Comparison of ENCODE assay signal across 23 cellular contexts in genomic region chr19:288911-289310, GRCh38. TPM values are rescaled to one million over a fixed set of nuclear protein-coding genes. Genes with fewer than 3 reads are reported as not detected.
DNase-seq lines count a peak whose midpoint lies in the region; ATAC-seq and TF ChIP-seq lines count a peak whose summit lies in the region.
"Had no signal": no experiment of that assay in that cellular context is flagged by ENCODE, and none has a peak within 500 bp of the region (broad histone marks: within the 10 kb centered on the region; RNA-seq: fewer than 3 reads in every experiment).

No MANE protein-coding gene starts in this region.

- CTCF ChIA-PET in WTC11 (lab: Charles Lee), result interaction anchor here (1.2 kb wide), 1 partner anchor 222 kb away, joined by 4 read pairs; no protein-coding TSS in a partner anchor

- H3K4me3 Mint-ChIP-seq in WTC11, result peak overlapping the region; percentile 81
- H3K4me3 Mint-ChIP-seq: activated naive CD8-positive, alpha-beta T cell treated with anti-CD3 and anti-CD28 coated beads, Interleukin-2, amount 50 U/mL, for 24 hours; activated T-helper 17 cell treated with anti-CD3 and anti-CD28 coated beads, Interleukin-2, amount 50 U/mL, for 72 hours; brain had no signal

- H3K27ac ChIP-seq in HUES48 (ENCODE audit: low read depth, low read length) (peak overlapping the region; percentile 99), lower lobe of right lung (no peak overlapping the region), vagina (no peak overlapping the region)
- H3K27ac ChIP-seq: hepatocyte, HL-60 had no signal

- no peaks in the 10 kb centered on the region for H3K9me3 ChIP-seq in HUES48 (ENCODE audit: control insufficient read depth, insufficient read depth, low read length)
- no peaks in the 10 kb centered on the region for H3K9me3 ChIP-seq in lower lobe of right lung
- H3K9me3 ChIP-seq in vagina, result no peaks in the 10 kb centered on the region
- H3K9me3 ChIP-seq: prostate gland had no signal

- TF ChIP-seq POLR2A in vagina (IDR thresholded peaks at IDR 0.05), result no peak

- peaks cover 27% of the 10 kb centered on the region for H3K4me1 Mint-ChIP-seq in WTC11
- H3K4me1 Mint-ChIP-seq: activated T-helper 17 cell treated with anti-CD3 and anti-CD28 coated beads, Interleukin-2, amount 50 U/mL, for 72 hours had no signal

- peaks cover 18% of the 10 kb centered on the region for H3K36me3 Mint-ChIP-seq in WTC11
- H3K36me3 Mint-ChIP-seq: brain, IgD-negative memory B cell had no signal

- H3K4me3 ChIP-seq in HUES48 (ENCODE audit: low read depth, low read length) (no peak overlapping the region), lower lobe of right lung (no peak overlapping the region), vagina (no peak overlapping the region)
- H3K4me3 ChIP-seq: hepatocyte, prostate gland had no signal

- H3K36me3 ChIP-seq in HUES48 (ENCODE audit: control insufficient read depth, insufficient read depth, low read length) (peaks cover 21% of the 10 kb centered on the region), lower lobe of right lung (no peaks in the 10 kb centered on the region), vagina (no peaks in the 10 kb centered on the region)
- H3K36me3 ChIP-seq: prostate gland had no signal

- DNase-seq in WTC11 (ENCODE audit: low spot score) (no peak), lower lobe of right lung (peak; percentile 24), superior temporal gyrus (ENCODE audit: extremely low spot score) (peak; percentile 4), OCI-M2 (lab: John Stamatoyannopoulos, UW; ENCODE audit: unreplicated experiment) (no peak), NCI-H524 (lab: John Stamatoyannopoulos, UW) (no peak), vagina (ENCODE audit: extremely low spot score in 2 of 2) (no peak)
- no peak for DNase-seq in central memory CD4-positive, alpha-beta T cell
- DNase-seq: activated CD4-positive, alpha-beta T cell treated with anti-CD3 and anti-CD28 coated beads for 4 hours; activated naive CD8-positive, alpha-beta T cell treated with anti-CD3 and anti-CD28 coated beads, Interleukin-2, amount 50 U/mL, for 24 hours; cortex of kidney; EL; kidney; naive thymus-derived CD8-positive, alpha-beta T cell; NK-92 treated with Interleukin-12 subunit alpha and Interleukin-12 subunit beta, amount 100 ng/mL, for 24 hours; stimulated activated naive CD8-positive, alpha-beta T cell treated with anti-CD3 and anti-CD28 coated beads, Interleukin-15, Interleukin-2, amounts not matched to agents 100 U/mL and 50 U/mL, for 24 hours; SW 1271 had no signal

- H3K9ac ChIP-seq in HUES48 (ENCODE audit: low read depth, low read length), result no peak overlapping the region

- H3K27me3 Mint-ChIP-seq in WTC11 (ENCODE audit: low read depth), result peaks cover 6% of the 10 kb centered on the region; the same call in 1 of the 2 replicates

- no peak for TF ChIP-seq CTCF in WTC11 (IDR thresholded peaks at IDR 0.05)
- TF ChIP-seq CTCF in lower lobe of right lung (IDR thresholded peaks at IDR 0.05), result no peak
- no peak for TF ChIP-seq CTCF in vagina (IDR thresholded peaks at IDR 0.05)

- intact Hi-C loops in lower lobe of right lung (cut with DNase I), result no loop called here
- intact Hi-C loops in vagina (cut with DNase I), result no loop called here

- POLR2A ChIA-PET in WTC11 (lab: Charles Lee), result no interaction called here

- peak overlapping the region; percentile 100 for H3K27ac Mint-ChIP-seq in WTC11
- H3K27ac Mint-ChIP-seq: activated naive CD8-positive, alpha-beta T cell treated with anti-CD3 and anti-CD28 coated beads, Interleukin-2, amount 50 U/mL, for 24 hours; brain; IgD-negative memory B cell had no signal

- H3K4me1 ChIP-seq in HUES48 (ENCODE audit: control insufficient read depth, insufficient read depth, low read length), result peaks cover 25% of the 10 kb centered on the region
- H3K4me1 ChIP-seq in lower lobe of right lung, result peaks cover 5% of the 10 kb centered on the region
- peaks cover 32% of the 10 kb centered on the region for H3K4me1 ChIP-seq in vagina
- H3K4me1 ChIP-seq: prostate gland had no signal

- H3K9me3 Mint-ChIP-seq in WTC11, result no peaks in the 10 kb centered on the region
- H3K9me3 Mint-ChIP-seq: activated naive CD8-positive, alpha-beta T cell treated with anti-CD3 and anti-CD28 coated beads, Interleukin-2, amount 50 U/mL, for 24 hours; activated T-helper 17 cell treated with anti-CD3 and anti-CD28 coated beads, Interleukin-2, amount 50 U/mL, for 72 hours; IgD-negative memory B cell; naive thymus-derived CD8-positive, alpha-beta T cell had no signal

- ATAC-seq in WTC11 (no peak), lower lobe of right lung (no peak)
- ATAC-seq: activated naive CD8-positive, alpha-beta T cell treated with anti-CD3 and anti-CD28 coated beads, Interleukin-2, amount 50 U/mL, for 24 hours; activated T-helper 17 cell treated with anti-CD3 and anti-CD28 coated beads, Interleukin-2, amount 50 U/mL, for 72 hours; naive thymus-derived CD8-positive, alpha-beta T cell; stimulated activated naive CD8-positive, alpha-beta T cell treated with anti-CD3 and anti-CD28 coated beads, Interleukin-15, Interleukin-2, amounts not matched to agents 100 U/mL and 50 U/mL, for 24 hours had no signal

- peaks cover 7% of the 10 kb centered on the region for H3K27me3 ChIP-seq in HUES48 (ENCODE audit: control insufficient read depth, insufficient read depth, low read length)
- peaks cover 35% of the 10 kb centered on the region for H3K27me3 ChIP-seq in lower lobe of right lung (ENCODE audit: low read depth)
- no peaks in the 10 kb centered on the region for H3K27me3 ChIP-seq in vagina

TF ChIP-seq in WTC11, 78 proteins besides CTCF, POLR2A, EP300 and RAD21 (continues in another document):
- TF ChIP-seq, protein P1, sequence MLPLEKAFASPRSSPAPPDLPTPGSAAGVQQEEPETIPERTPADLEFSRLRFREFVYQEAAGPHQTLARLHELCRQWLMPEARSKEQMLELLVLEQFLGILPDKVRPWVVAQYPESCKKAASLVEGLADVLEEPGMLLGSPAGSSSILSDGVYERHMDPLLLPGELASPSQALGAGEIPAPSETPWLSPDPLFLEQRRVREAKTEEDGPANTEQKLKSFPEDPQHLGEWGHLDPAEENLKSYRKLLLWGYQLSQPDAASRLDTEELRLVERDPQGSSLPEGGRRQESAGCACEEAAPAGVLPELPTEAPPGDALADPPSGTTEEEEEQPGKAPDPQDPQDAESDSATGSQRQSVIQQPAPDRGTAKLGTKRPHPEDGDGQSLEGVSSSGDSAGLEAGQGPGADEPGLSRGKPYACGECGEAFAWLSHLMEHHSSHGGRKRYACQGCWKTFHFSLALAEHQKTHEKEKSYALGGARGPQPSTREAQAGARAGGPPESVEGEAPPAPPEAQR (CRISPR knock-in tag; IDR thresholded peaks at IDR 0.05), result no peak
- TF ChIP-seq PRRX2 (CRISPR knock-in tag; IDR thresholded peaks at IDR 0.05) (no peak), KAT7 (CRISPR knock-in tag; IDR thresholded peaks at IDR 0.05; ENCODE audit: borderline replicate concordance) (no peak), NFYB (CRISPR knock-in tag; conservative IDR thresholded peaks at IDR 0.05; ENCODE audit: low read depth) (no peak), ZNF416 (CRISPR knock-in tag; IDR thresholded peaks at IDR 0.05) (no peak)
- TF ChIP-seq, protein P2, sequence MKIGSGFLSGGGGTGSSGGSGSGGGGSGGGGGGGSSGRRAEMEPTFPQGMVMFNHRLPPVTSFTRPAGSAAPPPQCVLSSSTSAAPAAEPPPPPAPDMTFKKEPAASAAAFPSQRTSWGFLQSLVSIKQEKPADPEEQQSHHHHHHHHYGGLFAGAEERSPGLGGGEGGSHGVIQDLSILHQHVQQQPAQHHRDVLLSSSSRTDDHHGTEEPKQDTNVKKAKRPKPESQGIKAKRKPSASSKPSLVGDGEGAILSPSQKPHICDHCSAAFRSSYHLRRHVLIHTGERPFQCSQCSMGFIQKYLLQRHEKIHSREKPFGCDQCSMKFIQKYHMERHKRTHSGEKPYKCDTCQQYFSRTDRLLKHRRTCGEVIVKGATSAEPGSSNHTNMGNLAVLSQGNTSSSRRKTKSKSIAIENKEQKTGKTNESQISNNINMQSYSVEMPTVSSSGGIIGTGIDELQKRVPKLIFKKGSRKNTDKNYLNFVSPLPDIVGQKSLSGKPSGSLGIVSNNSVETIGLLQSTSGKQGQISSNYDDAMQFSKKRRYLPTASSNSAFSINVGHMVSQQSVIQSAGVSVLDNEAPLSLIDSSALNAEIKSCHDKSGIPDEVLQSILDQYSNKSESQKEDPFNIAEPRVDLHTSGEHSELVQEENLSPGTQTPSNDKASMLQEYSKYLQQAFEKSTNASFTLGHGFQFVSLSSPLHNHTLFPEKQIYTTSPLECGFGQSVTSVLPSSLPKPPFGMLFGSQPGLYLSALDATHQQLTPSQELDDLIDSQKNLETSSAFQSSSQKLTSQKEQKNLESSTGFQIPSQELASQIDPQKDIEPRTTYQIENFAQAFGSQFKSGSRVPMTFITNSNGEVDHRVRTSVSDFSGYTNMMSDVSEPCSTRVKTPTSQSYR (CRISPR knock-in tag; IDR thresholded peaks at IDR 0.05), result no peak
- TF ChIP-seq, protein P3, sequence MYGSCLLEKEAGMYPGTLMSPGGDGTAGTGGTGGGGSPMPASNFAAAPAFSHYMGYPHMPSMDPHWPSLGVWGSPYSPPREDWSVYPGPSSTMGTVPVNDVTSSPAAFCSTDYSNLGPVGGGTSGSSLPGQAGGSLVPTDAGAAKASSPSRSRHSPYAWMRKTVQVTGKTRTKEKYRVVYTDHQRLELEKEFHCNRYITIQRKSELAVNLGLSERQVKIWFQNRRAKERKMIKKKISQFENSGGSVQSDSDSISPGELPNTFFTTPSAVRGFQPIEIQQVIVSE (CRISPR knock-in tag; IDR thresholded peaks at IDR 0.05; ENCODE audit: borderline replicate concordance), result no peak

RNA-seq across cellular contexts. Expression of gene PLPP2, which starts 2.3 kb away (rescaled TPM):
- total RNA-seq in WTC11 (2021), result 78.7 to 102 TPM (median 99.6 TPM) in 3 replicates
- total RNA-seq in lower lobe of right lung, result 11.7 TPM
- 49.4 TPM for total RNA-seq in vagina
- total RNA-seq: naive thymus-derived CD8-positive, alpha-beta T cell had no signal

RNA-seq across cellular contexts. Expression of gene MIER2, which starts 55.7 kb away (rescaled TPM):
- total RNA-seq in WTC11 (2021) (56.3 to 63.6 TPM (median 60.9 TPM) in 3 replicates), lower lobe of right lung (39.4 TPM), vagina (30.7 TPM)

Comparison
In these comparisons a context has a peak if more than half of its experiments do, and no peak if none do; other contexts are left out.
1. DNase-seq: peak in lower lobe of right lung (single experiment) and superior temporal gyrus (single experiment); none in WTC11 (single experiment), OCI-M2 (single experiment), central memory CD4-positive, alpha-beta T cell (single experiment), NCI-H524 (0 of 2) and vagina (0 of 2).